ENCODE assay signal across 10 cellular contexts in the genomic region with DNA sequence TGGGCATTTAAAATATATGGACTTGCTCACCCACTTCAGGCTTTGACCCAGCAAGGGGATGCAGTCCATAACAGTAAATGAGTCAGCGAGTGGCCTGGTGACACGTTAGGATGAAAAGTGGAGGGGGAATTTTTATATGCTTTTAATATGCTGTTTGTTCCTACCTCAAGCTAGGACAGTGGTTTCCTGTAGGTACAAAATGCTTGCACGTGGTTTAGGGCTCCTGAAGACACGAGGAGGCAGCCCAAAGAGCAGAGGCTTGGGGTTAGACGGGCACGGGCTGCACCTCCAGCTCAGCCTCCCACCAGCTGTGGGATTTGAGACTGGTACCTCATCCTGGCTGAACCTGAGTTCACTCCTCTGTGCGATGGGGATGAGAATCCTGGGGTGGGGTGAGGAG.
DNase-seq lines count a peak whose midpoint lies in the region; ATAC-seq, FAIRE-seq and TF ChIP-seq lines count a peak whose summit lies in the region.
"Had no signal": no experiment of that assay in that cellular context is flagged by ENCODE, and none has a peak within 500 bp of the region (broad histone marks: within the 10 kb centered on the region; RNA-seq: fewer than 3 reads in every experiment).

No MANE protein-coding gene starts in this region.

- H3K9me3 Mint-ChIP-seq in MCF 10A (ENCODE audit: unreplicated experiment) = no peaks in the 10 kb centered on the region

- BruUV-seq in MCF 10A (replicated peaks; lab: Mats Ljungman, UMichigan) (no TSS peak), mammary epithelial cell (replicated peaks; lab: Mats Ljungman, UMichigan) (no TSS peak)

- H3K4me3 Mint-ChIP-seq in MCF 10A (ENCODE audit: unreplicated experiment) = peak overlapping the region; percentile 74

- peaks cover 6% of the 10 kb centered on the region for H3K4me1 Mint-ChIP-seq in MCF 10A (ENCODE audit: insufficient read depth, unreplicated experiment)

- no peaks in the 10 kb centered on the region for H3K79me2 ChIP-seq in mammary epithelial cell (ENCODE audit: insufficient read depth, low read length)

- H2BK15ac ChIP-seq in mesenchymal stem cell (ENCODE audit: low read depth, poor library complexity, severe bottlenecking) = no peak overlapping the region

- H3K27ac Mint-ChIP-seq in MCF 10A (ENCODE audit: low read depth, unreplicated experiment) = no peak overlapping the region

- H3K27ac ChIP-seq in mammary epithelial cell (ENCODE audit: insufficient read depth, low read depth, low read length) (no peak overlapping the region), mesenchymal stem cell (ENCODE audit: low read length, poor library complexity, severe bottlenecking) (no peak overlapping the region)
- H3K27ac ChIP-seq: GM23248 had no signal

- H4K8ac ChIP-seq in mesenchymal stem cell (ENCODE audit: low read length) = no peak overlapping the region

- H2BK5ac ChIP-seq in mesenchymal stem cell (ENCODE audit: low read depth, low read length, poor library complexity, severe bottlenecking) = no peak overlapping the region

- TF ChIP-seq CTCF in MCF 10A (IDR thresholded peaks at IDR 0.05; ENCODE audit: unreplicated experiment) (no peak), mammary epithelial cell (conservative IDR thresholded peaks at IDR 0.05 in 1 of 2, IDR thresholded peaks at IDR 0.05 in 1 of 2; ENCODE audit: extremely low read depth in 1 of 2, insufficient read depth in 1 of 2, low read depth in 1 of 2, low read length in 2 of 2) (no peak)

- no peak overlapping the region for H4K91ac ChIP-seq in mesenchymal stem cell (ENCODE audit: low read length)

- no peak overlapping the region for H2BK12ac ChIP-seq in mesenchymal stem cell (ENCODE audit: low read length in 2 of 2)

- dilution Hi-C loops in mammary epithelial cell (cut with HindIII; ENCODE audit: low sequenced_read_pairs) = no loop called here

- no peak for ATAC-seq in HG03432 (IDR thresholded peaks at IDR 0.05; ENCODE audit: unreplicated experiment)

- no peak overlapping the region for H3K18ac ChIP-seq in mesenchymal stem cell (ENCODE audit: low read depth in 1 of 2, low read length in 2 of 2)

- peaks cover 60% of the 10 kb centered on the region for H3K27me3 Mint-ChIP-seq in MCF 10A (ENCODE audit: insufficient read depth, unreplicated experiment)

- CTCF ChIA-PET in MCF 10A (lab: Yijun Ruan, JAX) = interaction anchor here (0.7 to 4.8 kb wide), 42 partner anchors 8 to 1418 kb away, joined by 3 to 41 read pairs (median 4); no protein-coding TSS in a partner anchor
- CTCF ChIA-PET in mammary epithelial cell (lab: Charles Lee; ENCODE audit: low non-redundant PET) = no interaction called here

- intact Hi-C loops in MCF 10A (cut with micrococcal nuclease) (loop anchor here (5.0 kb wide), 3 partner anchors 313 to 1253 kb away; no protein-coding TSS in a partner anchor), mammary epithelial cell (cut with micrococcal nuclease) (loop anchor here (10.0 kb wide), 1 partner anchor 751 kb away; no protein-coding TSS in a partner anchor)

- DNase-seq in MCF 10A (ENCODE audit: unreplicated experiment) (no peak), mammary epithelial cell (no peak), mesenchymal stem cell (no peak), urothelium cell line (ENCODE audit: low spot score) (no peak), DMS 273 (lab: John Stamatoyannopoulos, UW; ENCODE audit: unreplicated experiment) (no peak), NCI-H82 treated with DMSO at 0.1 percent for 48 hours (lab: John Stamatoyannopoulos, UW; ENCODE audit: unreplicated experiment) (no peak)
- DNase-seq in activated CD8-positive, alpha-beta memory T cell treated with anti-CD3 and anti-CD28 coated beads, Interleukin-2, amount 50 U/mL, for 4 hours = peak; percentile 18

- H3K4me2 ChIP-seq in mammary epithelial cell (ENCODE audit: insufficient read depth, low read depth, low read length) (no peak overlapping the region), mesenchymal stem cell (ENCODE audit: low read length, poor library complexity, severe bottlenecking) (no peak overlapping the region)

- H3K14ac ChIP-seq in mesenchymal stem cell (ENCODE audit: low read length in 2 of 2) = no peak overlapping the region

- H3K9ac ChIP-seq in mammary epithelial cell (ENCODE audit: insufficient read depth, low read length) = no peak overlapping the region
- H3K9ac ChIP-seq in mesenchymal stem cell (ENCODE audit: low read length) = peak overlapping the region; percentile 78
- H3K9ac ChIP-seq: GM23248 had no signal

- no peak overlapping the region for H3K23ac ChIP-seq in mesenchymal stem cell (ENCODE audit: low read length in 2 of 2)

- H3K4me1 ChIP-seq in mammary epithelial cell (ENCODE audit: insufficient read depth, low read length) = no peaks in the 10 kb centered on the region
- H3K4me1 ChIP-seq in mesenchymal stem cell (ENCODE audit: control insufficient read depth, insufficient read depth, low read depth, low read length) = peaks cover 2% of the 10 kb centered on the region
- H3K4me1 ChIP-seq: BE2C had no signal

- H4K20me1 ChIP-seq in mammary epithelial cell (ENCODE audit: insufficient read depth, low read length) = no peaks in the 10 kb centered on the region

- peak; percentile 52 for FAIRE-seq in urothelium cell line (lab: Jason Lieb, UNC)

- peaks cover 3% of the 10 kb centered on the region for H3K27me3 ChIP-seq in mammary epithelial cell (ENCODE audit: insufficient read depth, low read length)
- H3K27me3 ChIP-seq in mesenchymal stem cell (ENCODE audit: control insufficient read depth in 1 of 2, insufficient read depth in 1 of 2, low read length in 2 of 2) = peaks cover 32 to 37% of the 10 kb centered on the region in 2 experiments
- H3K27me3 ChIP-seq: BE2C had no signal

- H3K79me1 ChIP-seq in mesenchymal stem cell (replicated peaks; ENCODE audit: low read length, poor library complexity, severe bottlenecking) = no peaks in the 10 kb centered on the region

- in situ Hi-C loops in mammary epithelial cell (cut with MboI; ENCODE audit: low sequenced_read_pairs in 2 of 2) = loop anchor here (25.0 kb wide), 2 partner anchors 1238 to 1413 kb away; no protein-coding TSS in a partner anchor

- no peak overlapping the region for H2AFZ ChIP-seq in mammary epithelial cell (ENCODE audit: low read depth, low read length)
- no peak overlapping the region for H2AFZ ChIP-seq in mesenchymal stem cell (ENCODE audit: low read depth, low read length)

- H3K36me3 ChIP-seq in mammary epithelial cell (ENCODE audit: insufficient read depth, low read length) (no peaks in the 10 kb centered on the region), mesenchymal stem cell (ENCODE audit: control insufficient read depth in 1 of 2, insufficient read depth in 2 of 2, low read depth in 1 of 2, low read length in 2 of 2) (no peaks in the 10 kb centered on the region)
- H3K36me3 ChIP-seq: BE2C had no signal

- H3K36me3 Mint-ChIP-seq in MCF 10A (ENCODE audit: insufficient read depth, unreplicated experiment) = no peaks in the 10 kb centered on the region

- no peak overlapping the region for H2AK5ac ChIP-seq in mesenchymal stem cell (ENCODE audit: low read length, severe bottlenecking)

- H3K9me3 ChIP-seq in mammary epithelial cell (replicated peaks; ENCODE audit: insufficient read depth, low read length) = no peaks in the 10 kb centered on the region
- no peaks in the 10 kb centered on the region for H3K9me3 ChIP-seq in mesenchymal stem cell (ENCODE audit: control insufficient read depth, low read length)
- H3K9me3 ChIP-seq: BE2C had no signal

- POLR2A ChIA-PET in MCF 10A (lab: Yijun Ruan, JAX) = no interaction called here

- no peak overlapping the region for H3K4ac ChIP-seq in mesenchymal stem cell (ENCODE audit: low read depth in 1 of 2, low read length in 2 of 2)

- 62% methylated on average over 3 of the region's 7 CpGs for WGBS in mammary epithelial cell (ENCODE audit: low coverage, missing lambda C conversion rate)
- 60% methylated on average over 7 of the region's 7 CpGs for WGBS in mesenchymal stem cell

- H2BK120ac ChIP-seq in mesenchymal stem cell (ENCODE audit: low read depth, low read length) = no peak overlapping the region

- H3K4me3 ChIP-seq in mammary epithelial cell (replicated peaks in 1 of 3; ENCODE audit: insufficient read depth in 1 of 3, low read depth in 2 of 3, low read length in 3 of 3) (no peak overlapping the region), mesenchymal stem cell (ENCODE audit: insufficient read depth in 1 of 2, low read depth in 1 of 2, low read length in 2 of 2) (no peak overlapping the region)
